In the genomic region with DNA sequence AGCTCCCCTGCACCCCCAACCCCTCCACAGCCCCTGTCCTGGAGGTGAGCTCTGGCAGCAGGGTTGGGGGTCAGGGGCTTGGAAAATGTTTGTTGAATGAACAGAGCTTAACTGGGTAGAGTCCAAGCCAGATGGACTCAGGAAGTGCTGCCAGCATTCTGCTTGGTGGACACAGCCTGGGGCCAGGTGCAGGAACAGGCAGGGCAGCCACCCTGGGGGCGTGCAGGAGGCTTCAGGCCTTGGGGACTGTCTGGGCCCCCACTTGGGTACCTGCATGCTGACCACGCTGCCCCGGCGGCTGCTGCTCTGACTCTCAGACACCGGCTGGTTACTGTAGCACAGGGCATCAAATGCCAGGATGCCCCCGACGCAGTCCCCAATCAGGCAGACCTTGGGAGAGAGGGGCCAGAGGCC, we compare ENCODE assay signal across 1 cellular context.
TF ChIP-seq lines count a peak whose summit lies in the region.

No MANE protein-coding gene starts in this region.

TF ChIP-seq in HepG2, 621 proteins besides CTCF, POLR2A, EP300 and RAD21:
- TF ChIP-seq ZNF563 (CRISPR knock-in tag; IDR thresholded peaks at IDR 0.05) (no peak), HNRNPL (IDR thresholded peaks at IDR 0.05; ENCODE audit: low read depth, low read length) (0 out of 2 replicates have a peak, but pooled peaks have one; percentile 35), U2AF2 (IDR thresholded peaks at IDR 0.05; ENCODE audit: low read depth, low read length) (no peak)
- TF ChIP-seq, protein P1, sequence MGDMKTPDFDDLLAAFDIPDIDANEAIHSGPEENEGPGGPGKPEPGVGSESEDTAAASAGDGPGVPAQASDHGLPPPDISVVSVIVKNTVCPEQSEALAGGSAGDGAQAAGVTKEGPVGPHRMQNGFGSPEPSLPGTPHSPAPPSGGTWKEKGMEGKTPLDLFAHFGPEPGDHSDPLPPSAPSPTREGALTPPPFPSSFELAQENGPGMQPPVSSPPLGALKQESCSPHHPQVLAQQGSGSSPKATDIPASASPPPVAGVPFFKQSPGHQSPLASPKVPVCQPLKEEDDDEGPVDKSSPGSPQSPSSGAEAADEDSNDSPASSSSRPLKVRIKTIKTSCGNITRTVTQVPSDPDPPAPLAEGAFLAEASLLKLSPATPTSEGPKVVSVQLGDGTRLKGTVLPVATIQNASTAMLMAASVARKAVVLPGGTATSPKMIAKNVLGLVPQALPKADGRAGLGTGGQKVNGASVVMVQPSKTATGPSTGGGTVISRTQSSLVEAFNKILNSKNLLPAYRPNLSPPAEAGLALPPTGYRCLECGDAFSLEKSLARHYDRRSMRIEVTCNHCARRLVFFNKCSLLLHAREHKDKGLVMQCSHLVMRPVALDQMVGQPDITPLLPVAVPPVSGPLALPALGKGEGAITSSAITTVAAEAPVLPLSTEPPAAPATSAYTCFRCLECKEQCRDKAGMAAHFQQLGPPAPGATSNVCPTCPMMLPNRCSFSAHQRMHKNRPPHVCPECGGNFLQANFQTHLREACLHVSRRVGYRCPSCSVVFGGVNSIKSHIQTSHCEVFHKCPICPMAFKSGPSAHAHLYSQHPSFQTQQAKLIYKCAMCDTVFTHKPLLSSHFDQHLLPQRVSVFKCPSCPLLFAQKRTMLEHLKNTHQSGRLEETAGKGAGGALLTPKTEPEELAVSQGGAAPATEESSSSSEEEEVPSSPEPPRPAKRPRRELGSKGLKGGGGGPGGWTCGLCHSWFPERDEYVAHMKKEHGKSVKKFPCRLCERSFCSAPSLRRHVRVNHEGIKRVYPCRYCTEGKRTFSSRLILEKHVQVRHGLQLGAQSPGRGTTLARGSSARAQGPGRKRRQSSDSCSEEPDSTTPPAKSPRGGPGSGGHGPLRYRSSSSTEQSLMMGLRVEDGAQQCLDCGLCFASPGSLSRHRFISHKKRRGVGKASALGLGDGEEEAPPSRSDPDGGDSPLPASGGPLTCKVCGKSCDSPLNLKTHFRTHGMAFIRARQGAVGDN (CRISPR knock-in tag; IDR thresholded peaks at IDR 0.05) = peak; percentile 43
TF ChIP-seq in HepG2: peak in this region for 2.
